ENCODE assay signal across 1 cellular context in genomic region chr7:108586274-108586710, GRCh38.
TF ChIP-seq lines count a peak whose summit lies in the region.

No MANE protein-coding gene starts in this region.

TF ChIP-seq in K562, 482 proteins besides CTCF, POLR2A, EP300 and RAD21 (continued from another document and continues in another):
- TF ChIP-seq CBX8 (IDR thresholded peaks at IDR 0.05; ENCODE audit: borderline replicate concordance, extremely low read depth, low read depth, low read length, poor library complexity, severe bottlenecking) (no peak), FOXP4 (CRISPR knock-in tag; IDR thresholded peaks at IDR 0.05; ENCODE audit: borderline replicate concordance) (no peak), GATAD2A (IDR thresholded peaks at IDR 0.05) (peak; percentile 39; the same call in 1 of the 2 replicates), CBFA2T2 (conservative IDR thresholded peaks at IDR 0.05) (peak; percentile 90), ZNF76 (CRISPR knock-in tag; IDR thresholded peaks at IDR 0.05; ENCODE audit: borderline replicate concordance) (no peak), RBM14 (IDR thresholded peaks at IDR 0.05; ENCODE audit: borderline replicate concordance, insufficient read depth, low read depth, low read length) (no peak), NCOR1 (IDR thresholded peaks at IDR 0.05) (peak; percentile 91), BDP1 (IDR thresholded peaks at IDR 0.05; ENCODE audit: insufficient read depth, insufficient read length) (no peak), ZBTB17 (CRISPR knock-in tag; IDR thresholded peaks at IDR 0.05) (no peak), HMGXB4 (CRISPR knock-in tag; IDR thresholded peaks at IDR 0.05) (no peak), BRCA1 (IDR thresholded peaks at IDR 0.05) (no peak), BRCA1 (CRISPR knock-in tag; IDR thresholded peaks at IDR 0.05) (no peak), CC2D1A (IDR thresholded peaks at IDR 0.05) (peak; percentile 80), CREM (IDR thresholded peaks at IDR 0.05; ENCODE audit: low read depth) (peak; percentile 29; the same call in 1 of the 2 replicates), SIRT6 (IDR thresholded peaks at IDR 0.05; ENCODE audit: low read depth, low read length) (no peak), IFI16 (CRISPR knock-in tag; IDR thresholded peaks at IDR 0.05) (no peak), ELF4 (CRISPR knock-in tag; IDR thresholded peaks at IDR 0.05) (peak; percentile 73; the same call in 1 of the 2 replicates), PHB2 (IDR thresholded peaks at IDR 0.05; ENCODE audit: low read depth) (peak; percentile 74), HCFC1 (IDR thresholded peaks at IDR 0.05; ENCODE audit: low read depth, low read length) (no peak), CBFB (CRISPR knock-in tag; IDR thresholded peaks at IDR 0.05) (no peak), KLF6 (CRISPR knock-in tag; IDR thresholded peaks at IDR 0.05; ENCODE audit: borderline replicate concordance) (no peak), KLF10 (CRISPR knock-in tag; IDR thresholded peaks at IDR 0.05) (no peak), STAT6 (CRISPR knock-in tag; IDR thresholded peaks at IDR 0.05) (no peak), MIER1 (IDR thresholded peaks at IDR 0.05; ENCODE audit: low read depth) (no peak), MCM2 (IDR thresholded peaks at IDR 0.05; ENCODE audit: low read depth) (no peak), PML (IDR thresholded peaks at IDR 0.05; ENCODE audit: low read length) (peak; percentile 95), ZNF253 (CRISPR knock-in tag; conservative IDR thresholded peaks at IDR 0.05) (no peak), SPI1 (IDR thresholded peaks at IDR 0.05; ENCODE audit: borderline replicate concordance, low read depth, low read length) (no peak), ARNT (IDR thresholded peaks at IDR 0.05) (peak in 1 of 2 experiments; percentile 94; a peak in 2 of 4 replicates), CBFA2T3 (IDR thresholded peaks at IDR 0.05) (peak; percentile 96), SP1 (CRISPR knock-in tag; IDR thresholded peaks at IDR 0.05) (no peak), MTA3 (IDR thresholded peaks at IDR 0.05; ENCODE audit: borderline replicate concordance) (no peak; the same call in 1 of the 2 replicates), STAT5A (IDR thresholded peaks at IDR 0.05; ENCODE audit: borderline replicate concordance, low read length) (peak; percentile 76; the same call in 1 of the 2 replicates), JUND (IDR thresholded peaks at IDR 0.05; ENCODE audit: borderline replicate concordance, low read depth, low read length) (peak; percentile 49; the same call in 1 of the 2 replicates), JUND (tag; IDR thresholded peaks at IDR 0.05; ENCODE audit: borderline replicate concordance, low read depth, low read length) (peak; percentile 46; the same call in 1 of the 3 replicates), PHF20 (IDR thresholded peaks at IDR 0.05; ENCODE audit: partially characterized antibody) (no peak), TEAD2 (tag; IDR thresholded peaks at IDR 0.05) (peak; percentile 86), HDGF (IDR thresholded peaks at IDR 0.05) (no peak), ZZZ3 (IDR thresholded peaks at IDR 0.05) (no peak), HDAC2 (IDR thresholded peaks at IDR 0.05) (peak; percentile 99), MYNN (IDR thresholded peaks at IDR 0.05) (no peak), MYNN (CRISPR knock-in tag; IDR thresholded peaks at IDR 0.05) (no peak), NR4A1 (CRISPR knock-in tag; IDR thresholded peaks at IDR 0.05) (no peak), NR4A1 (tag; IDR thresholded peaks at IDR 0.05) (no peak), HMGN3 (IDR thresholded peaks at IDR 0.05; ENCODE audit: borderline replicate concordance, extremely low read depth, insufficient read length, low read depth, low read length) (no peak), HDAC1 (IDR thresholded peaks at IDR 0.05) (peak in 1 of 2 experiments; percentile 99; a peak in 3 of 4 replicates), CSDE1 (IDR thresholded peaks at IDR 0.05) (no peak), KDM2B (CRISPR knock-in tag; IDR thresholded peaks at IDR 0.05) (no peak), CREB1 (IDR thresholded peaks at IDR 0.05) (no peak), CREB1 (CRISPR knock-in tag; IDR thresholded peaks at IDR 0.05) (no peak), TAF15 (IDR thresholded peaks at IDR 0.05; ENCODE audit: low read depth, low read length) (no peak), UBTF (IDR thresholded peaks at IDR 0.05; ENCODE audit: borderline replicate concordance in 1 of 2, low read depth in 2 of 2, low read length in 2 of 2) (no peak)
- TF ChIP-seq, protein P1, sequence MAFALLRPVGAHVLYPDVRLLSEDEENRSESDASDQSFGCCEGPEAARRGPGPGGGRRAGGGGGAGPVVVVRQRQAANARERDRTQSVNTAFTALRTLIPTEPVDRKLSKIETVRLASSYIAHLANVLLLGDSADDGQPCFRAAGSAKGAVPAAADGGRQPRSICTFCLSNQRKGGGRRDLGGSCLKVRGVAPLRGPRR (CRISPR knock-in tag; IDR thresholded peaks at IDR 0.05), result no peak
- TF ChIP-seq, protein P2, sequence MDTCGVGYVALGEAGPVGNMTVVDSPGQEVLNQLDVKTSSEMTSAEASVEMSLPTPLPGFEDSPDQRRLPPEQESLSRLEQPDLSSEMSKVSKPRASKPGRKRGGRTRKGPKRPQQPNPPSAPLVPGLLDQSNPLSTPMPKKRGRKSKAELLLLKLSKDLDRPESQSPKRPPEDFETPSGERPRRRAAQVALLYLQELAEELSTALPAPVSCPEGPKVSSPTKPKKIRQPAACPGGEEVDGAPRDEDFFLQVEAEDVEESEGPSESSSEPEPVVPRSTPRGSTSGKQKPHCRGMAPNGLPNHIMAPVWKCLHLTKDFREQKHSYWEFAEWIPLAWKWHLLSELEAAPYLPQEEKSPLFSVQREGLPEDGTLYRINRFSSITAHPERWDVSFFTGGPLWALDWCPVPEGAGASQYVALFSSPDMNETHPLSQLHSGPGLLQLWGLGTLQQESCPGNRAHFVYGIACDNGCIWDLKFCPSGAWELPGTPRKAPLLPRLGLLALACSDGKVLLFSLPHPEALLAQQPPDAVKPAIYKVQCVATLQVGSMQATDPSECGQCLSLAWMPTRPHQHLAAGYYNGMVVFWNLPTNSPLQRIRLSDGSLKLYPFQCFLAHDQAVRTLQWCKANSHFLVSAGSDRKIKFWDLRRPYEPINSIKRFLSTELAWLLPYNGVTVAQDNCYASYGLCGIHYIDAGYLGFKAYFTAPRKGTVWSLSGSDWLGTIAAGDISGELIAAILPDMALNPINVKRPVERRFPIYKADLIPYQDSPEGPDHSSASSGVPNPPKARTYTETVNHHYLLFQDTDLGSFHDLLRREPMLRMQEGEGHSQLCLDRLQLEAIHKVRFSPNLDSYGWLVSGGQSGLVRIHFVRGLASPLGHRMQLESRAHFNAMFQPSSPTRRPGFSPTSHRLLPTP (IDR thresholded peaks at IDR 0.05; ENCODE audit: borderline replicate concordance, extremely low read depth, insufficient read length), result no peak
- TF ChIP-seq, protein P3, sequence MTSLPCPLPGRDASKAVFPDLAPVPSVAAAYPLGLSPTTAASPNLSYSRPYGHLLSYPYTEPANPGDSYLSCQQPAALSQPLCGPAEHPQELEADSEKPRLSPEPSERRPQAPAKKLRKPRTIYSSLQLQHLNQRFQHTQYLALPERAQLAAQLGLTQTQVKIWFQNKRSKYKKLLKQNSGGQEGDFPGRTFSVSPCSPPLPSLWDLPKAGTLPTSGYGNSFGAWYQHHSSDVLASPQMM (CRISPR knock-in tag; IDR thresholded peaks at IDR 0.05), result no peak
- TF ChIP-seq, protein P4, sequence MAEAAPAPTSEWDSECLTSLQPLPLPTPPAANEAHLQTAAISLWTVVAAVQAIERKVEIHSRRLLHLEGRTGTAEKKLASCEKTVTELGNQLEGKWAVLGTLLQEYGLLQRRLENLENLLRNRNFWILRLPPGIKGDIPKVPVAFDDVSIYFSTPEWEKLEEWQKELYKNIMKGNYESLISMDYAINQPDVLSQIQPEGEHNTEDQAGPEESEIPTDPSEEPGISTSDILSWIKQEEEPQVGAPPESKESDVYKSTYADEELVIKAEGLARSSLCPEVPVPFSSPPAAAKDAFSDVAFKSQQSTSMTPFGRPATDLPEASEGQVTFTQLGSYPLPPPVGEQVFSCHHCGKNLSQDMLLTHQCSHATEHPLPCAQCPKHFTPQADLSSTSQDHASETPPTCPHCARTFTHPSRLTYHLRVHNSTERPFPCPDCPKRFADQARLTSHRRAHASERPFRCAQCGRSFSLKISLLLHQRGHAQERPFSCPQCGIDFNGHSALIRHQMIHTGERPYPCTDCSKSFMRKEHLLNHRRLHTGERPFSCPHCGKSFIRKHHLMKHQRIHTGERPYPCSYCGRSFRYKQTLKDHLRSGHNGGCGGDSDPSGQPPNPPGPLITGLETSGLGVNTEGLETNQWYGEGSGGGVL (CRISPR knock-in tag; IDR thresholded peaks at IDR 0.05), result no peak
- TF ChIP-seq, protein P5, sequence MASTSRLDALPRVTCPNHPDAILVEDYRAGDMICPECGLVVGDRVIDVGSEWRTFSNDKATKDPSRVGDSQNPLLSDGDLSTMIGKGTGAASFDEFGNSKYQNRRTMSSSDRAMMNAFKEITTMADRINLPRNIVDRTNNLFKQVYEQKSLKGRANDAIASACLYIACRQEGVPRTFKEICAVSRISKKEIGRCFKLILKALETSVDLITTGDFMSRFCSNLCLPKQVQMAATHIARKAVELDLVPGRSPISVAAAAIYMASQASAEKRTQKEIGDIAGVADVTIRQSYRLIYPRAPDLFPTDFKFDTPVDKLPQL (IDR thresholded peaks at IDR 0.05; ENCODE audit: extremely low read depth, insufficient read length), result no peak
- TF ChIP-seq, protein P6, sequence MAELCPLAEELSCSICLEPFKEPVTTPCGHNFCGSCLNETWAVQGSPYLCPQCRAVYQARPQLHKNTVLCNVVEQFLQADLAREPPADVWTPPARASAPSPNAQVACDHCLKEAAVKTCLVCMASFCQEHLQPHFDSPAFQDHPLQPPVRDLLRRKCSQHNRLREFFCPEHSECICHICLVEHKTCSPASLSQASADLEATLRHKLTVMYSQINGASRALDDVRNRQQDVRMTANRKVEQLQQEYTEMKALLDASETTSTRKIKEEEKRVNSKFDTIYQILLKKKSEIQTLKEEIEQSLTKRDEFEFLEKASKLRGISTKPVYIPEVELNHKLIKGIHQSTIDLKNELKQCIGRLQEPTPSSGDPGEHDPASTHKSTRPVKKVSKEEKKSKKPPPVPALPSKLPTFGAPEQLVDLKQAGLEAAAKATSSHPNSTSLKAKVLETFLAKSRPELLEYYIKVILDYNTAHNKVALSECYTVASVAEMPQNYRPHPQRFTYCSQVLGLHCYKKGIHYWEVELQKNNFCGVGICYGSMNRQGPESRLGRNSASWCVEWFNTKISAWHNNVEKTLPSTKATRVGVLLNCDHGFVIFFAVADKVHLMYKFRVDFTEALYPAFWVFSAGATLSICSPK (IDR thresholded peaks at IDR 0.05; ENCODE audit: borderline replicate concordance), result no peak
